Comparison of ENCODE assay signal across 36 cellular contexts in the genomic region with DNA sequence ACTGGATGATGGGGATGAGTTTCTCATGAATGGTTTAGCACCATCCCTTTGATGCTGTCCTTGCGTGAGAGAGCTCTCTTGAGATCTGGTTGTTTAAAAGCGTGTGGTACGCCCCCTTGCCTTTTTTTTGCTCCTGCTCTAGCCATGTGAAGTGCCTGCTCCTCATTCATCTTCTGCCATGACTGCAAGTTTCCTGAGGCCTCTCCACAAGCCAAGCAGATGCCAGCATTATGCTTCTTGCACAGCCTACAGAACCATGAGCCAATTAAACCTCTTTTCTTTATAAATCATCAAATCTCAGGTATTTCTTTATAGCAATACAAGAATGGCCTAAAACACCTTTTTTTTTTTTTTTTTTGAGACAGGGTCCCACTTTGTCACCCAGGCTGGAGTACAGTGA.
"Had no signal": no experiment of that assay in that cellular context is flagged by ENCODE, and none has a peak within 500 bp of the region (broad histone marks: within the 10 kb centered on the region; RNA-seq: fewer than 3 reads in every experiment).

No MANE protein-coding gene starts in this region.

- DNase-seq: Karpas-422, Kasumi-1, MG63, MM.1S, MV-4-11, NCI-H1048, NCI-H1092, NCI-H1092 treated with DMSO at 0.1 percent for 48 hours, NCI-H1105, NCI-H1105 treated with DMSO at 0.1 percent for 48 hours, NCI-H1417, NCI-H1417 treated with DMSO at 0.1 percent for 48 hours, NCI-H1436, NCI-H1436 treated with DMSO at 0.1 percent for 48 hours, NCI-H146, NCI-H1694, NCI-H1694 treated with DMSO at 0.1 percent for 48 hours, NCI-H187, NCI-H187 treated with DMSO at 0.1 percent for 48 hours, NCI-H1930, NCI-H2029, NCI-H2029 treated with DMSO at 0.1 percent for 48 hours, NCI-H2081, NCI-H2081 treated with DMSO at 0.1 percent for 48 hours, NCI-H2107, NCI-H2171, NCI-H2171 treated with DMSO at 0.1 percent for 48 hours, NCI-H2227 treated with DMSO at 0.1 percent for 48 hours, NCI-H226, NCI-H446, NCI-H446 treated with DMSO at 0.1 percent for 48 hours, NCI-H510A, NCI-H510A treated with DMSO at 0.1 percent for 48 hours, NCI-H524, NCI-H524 treated with DMSO at 0.1 percent for 48 hours, NCI-H526 had no signal

- H3K27me3 ChIP-seq: MG63 had no signal

- H3K4me3 ChIP-seq: MG63 had no signal
